Comparison of ENCODE assay signal across 15 cellular contexts in genomic region chr10:4109469-4109868, GRCh38.
DNase-seq lines count a peak whose midpoint lies in the region; ATAC-seq and TF ChIP-seq lines count a peak whose summit lies in the region.
"Had no signal": no experiment of that assay in that cellular context is flagged by ENCODE, and none has a peak within 500 bp of the region (broad histone marks: within the 10 kb centered on the region; RNA-seq: fewer than 3 reads in every experiment).

No MANE protein-coding gene starts in this region.

- H2AFZ ChIP-seq in IMR-90 (replicated peaks; ENCODE audit: low read length, poor library complexity) = no peak overlapping the region

- no peak; the same call in 1 of the 2 replicates for ATAC-seq in IMR-90 (ENCODE audit: low read depth)
- ATAC-seq in CD8-positive, alpha-beta T cell = no peak
- no peak for ATAC-seq in activated CD4-positive, CD25-positive, alpha-beta regulatory T cell treated with anti-CD3 and anti-CD28 coated beads, Interleukin-2, amount 50 U/mL, for 24 hours
- ATAC-seq: A549, Right ventricle myocardium inferior had no signal

- no peak overlapping the region for H4K8ac ChIP-seq in IMR-90 (ENCODE audit: low read depth in 2 of 2, low read length in 2 of 2)

- no peak overlapping the region for H3K56ac ChIP-seq in IMR-90 (ENCODE audit: extremely low read depth, insufficient read depth, low read length)

- no peak overlapping the region for H2AK9ac ChIP-seq in IMR-90 (replicated peaks; ENCODE audit: low read depth, low read length, poor library complexity)

- H3K79me1 ChIP-seq in IMR-90 (ENCODE audit: low read depth in 1 of 2, low read length in 2 of 2) = no peaks in the 10 kb centered on the region

- H3K9me3 ChIP-seq in IMR-90 (ENCODE audit: control insufficient read depth, insufficient read depth, low read length) = peaks cover 4% of the 10 kb centered on the region
- H3K9me3 ChIP-seq in CD8-positive, alpha-beta T cell (ENCODE audit: low read length) = no peaks in the 10 kb centered on the region
- H3K9me3 ChIP-seq: A549, HAP-1 had no signal

- dilution Hi-C loops in IMR-90 (cut with HindIII; ENCODE audit: low sequenced_read_pairs, unreplicated experiment) = no loop called here

- no peak overlapping the region for H2BK120ac ChIP-seq in IMR-90 (ENCODE audit: low read depth, low read length)

- no peak for TF ChIP-seq RAD21 in IMR-90 (IDR thresholded peaks at IDR 0.05; ENCODE audit: low read length)

- no peak overlapping the region for H3K14ac ChIP-seq in IMR-90 (replicated peaks; ENCODE audit: low read depth, low read length)

- intact Hi-C loops in IMR-90 (cut with micrococcal nuclease) = no loop called here
- intact Hi-C loops in CD8-positive, alpha-beta T cell (cut with DNase I, micrococcal nuclease) = no loop called here

- no peak overlapping the region for H4K91ac ChIP-seq in IMR-90 (ENCODE audit: insufficient read depth, low read depth, low read length)

- H2BK15ac ChIP-seq in IMR-90 (ENCODE audit: low read depth, low read length) = no peak overlapping the region

- H3K4me3 ChIP-seq in AG10803 (ENCODE audit: low read length) = no peak overlapping the region
- no peak overlapping the region for H3K4me3 ChIP-seq in IMR-90 (ENCODE audit: insufficient read depth, low read depth, low read length)
- H3K4me3 ChIP-seq in fibroblast of the aortic adventitia (ENCODE audit: low read depth, low read length) = no peak overlapping the region
- no peak overlapping the region for H3K4me3 ChIP-seq in CD8-positive, alpha-beta T cell (ENCODE audit: low read depth, low read length)
- H3K4me3 ChIP-seq: A549; BLaER1 treated with 17β-estradiol and CSF1 and Interleukin-3, amounts not matched to agents 10 nM and 100 nM; HAP-1 had no signal

- no peak overlapping the region for H2BK20ac ChIP-seq in IMR-90 (ENCODE audit: low read depth, low read length)

- peak overlapping the region; percentile 31; the same call in 1 of the 2 replicates for H3K4me2 ChIP-seq in IMR-90 (ENCODE audit: low read depth, low read length)
- H3K4me2 ChIP-seq: A549 had no signal

- H3K9ac ChIP-seq in IMR-90 (ENCODE audit: low read depth, low read length) = no peak overlapping the region
- H3K9ac ChIP-seq: BLaER1 treated with 17β-estradiol and CSF1 and Interleukin-3, amounts not matched to agents 10 nM and 100 nM had no signal

- no peaks in the 10 kb centered on the region for H3K36me3 ChIP-seq in IMR-90 (ENCODE audit: control insufficient read depth, insufficient read depth, low read length)
- H3K36me3 ChIP-seq in CD8-positive, alpha-beta T cell (ENCODE audit: insufficient read depth, low read length) = no peaks in the 10 kb centered on the region
- H3K36me3 ChIP-seq: BLaER1 treated with 17β-estradiol and CSF1 and Interleukin-3, amounts not matched to agents 10 nM and 100 nM; HAP-1 had no signal

- no TSS peak for BruUV-seq in IMR-90 (replicated peaks; lab: Mats Ljungman, UMichigan)

- in situ Hi-C loops in IMR-90 (cut with MboI; ENCODE audit: low sequenced_read_pairs) = no loop called here

- CTCF ChIA-PET in IMR-90 (lab: Yijun Ruan, JAX) = no interaction called here
- CTCF ChIA-PET in CD8-positive, alpha-beta T cell (lab: Charles Lee) = no interaction called here

- H3K4ac ChIP-seq in IMR-90 (ENCODE audit: low read depth, low read length) = no peak overlapping the region

- H3K27ac Mint-ChIP-seq in CD8-positive, alpha-beta T cell = no peak overlapping the region
- H3K27ac Mint-ChIP-seq: CD8-positive, alpha-beta memory T cell; IgD-negative memory B cell had no signal

- no peak for TF ChIP-seq POLR2A in IMR-90 (IDR thresholded peaks at IDR 0.05; ENCODE audit: low read depth, low read length)

- TF ChIP-seq CTCF in AG10803 (conservative IDR thresholded peaks at IDR 0.05; ENCODE audit: low read length) = no peak
- no peak for TF ChIP-seq CTCF in IMR-90 (conservative IDR thresholded peaks at IDR 0.05; ENCODE audit: low read depth, low read length)
- TF ChIP-seq CTCF in fibroblast of the aortic adventitia (IDR thresholded peaks at IDR 0.05; ENCODE audit: insufficient read depth, low read length) = no peak
- no peak for TF ChIP-seq CTCF in CD8-positive, alpha-beta T cell (IDR thresholded peaks at IDR 0.05)

- no peaks in the 10 kb centered on the region for H3K4me1 Mint-ChIP-seq in CD8-positive, alpha-beta T cell (ENCODE audit: low read depth)

- H3K9me3 Mint-ChIP-seq in CD8-positive, alpha-beta T cell = no peaks in the 10 kb centered on the region
- H3K9me3 Mint-ChIP-seq: CD8-positive, alpha-beta memory T cell; IgD-negative memory B cell had no signal

- POLR2A ChIA-PET in IMR-90 (lab: Charles Lee; ENCODE audit: unreplicated experiment) = no interaction called here
- POLR2A ChIA-PET in CD8-positive, alpha-beta T cell (lab: Charles Lee) = interaction anchor here (0.9 kb wide), 1 partner anchor 272 kb away, joined by 3 read pairs; no protein-coding TSS in a partner anchor

- H3K4me3 Mint-ChIP-seq in CD8-positive, alpha-beta T cell = no peak overlapping the region
- H3K4me3 Mint-ChIP-seq: CD8-positive, alpha-beta memory T cell had no signal

- peaks cover 3% of the 10 kb centered on the region for H3K4me1 ChIP-seq in IMR-90 (ENCODE audit: control insufficient read depth, insufficient read depth, low read length)
- no peaks in the 10 kb centered on the region for H3K4me1 ChIP-seq in CD8-positive, alpha-beta T cell (ENCODE audit: insufficient read depth, low read length)
- H3K4me1 ChIP-seq: A549, HAP-1 had no signal

- H2AK5ac ChIP-seq in IMR-90 (ENCODE audit: low read depth, low read length) = no peak overlapping the region

- WGBS in IMR-90 (ENCODE audit: extremely low coverage in 2 of 2, insufficient read length in 1 of 2), 2 experiments = no CpG with 5 or more reads among the region's 3 CpGs

- no peaks in the 10 kb centered on the region for H3K27me3 ChIP-seq in IMR-90 (ENCODE audit: control insufficient read depth, insufficient read depth, low read length)
- no peaks in the 10 kb centered on the region for H3K27me3 ChIP-seq in CD8-positive, alpha-beta T cell (ENCODE audit: insufficient read depth, low read length)
- H3K27me3 ChIP-seq: BLaER1 treated with 17β-estradiol and CSF1 and Interleukin-3, amounts not matched to agents 10 nM and 100 nM had no signal

- no peaks in the 10 kb centered on the region for H3K36me3 Mint-ChIP-seq in CD8-positive, alpha-beta T cell

- no peaks in the 10 kb centered on the region for H3K9me1 ChIP-seq in IMR-90 (ENCODE audit: insufficient read depth, low read length)

- H2BK5ac ChIP-seq in IMR-90 (ENCODE audit: low read depth, low read length, poor library complexity, severe bottlenecking) = no peak overlapping the region

- H4K20me1 ChIP-seq in IMR-90 (ENCODE audit: insufficient read depth, low read length) = no peaks in the 10 kb centered on the region
- H4K20me1 ChIP-seq: BLaER1 treated with 17β-estradiol and CSF1 and Interleukin-3, amounts not matched to agents 10 nM and 100 nM had no signal

- no peak overlapping the region for H3K27ac ChIP-seq in IMR-90 (ENCODE audit: insufficient read depth, low read length)
- H3K27ac ChIP-seq in CD8-positive, alpha-beta T cell (ENCODE audit: low read depth, low read length) = no peak overlapping the region
- H3K27ac ChIP-seq: A549 had no signal

- no peak overlapping the region for H4K5ac ChIP-seq in IMR-90 (ENCODE audit: low read depth, low read length)

- DNase-seq in AG10803 (ENCODE audit: low read depth) = peak; percentile 13
- peak; percentile 66 for DNase-seq in IMR-90
- DNase-seq in dermis blood vessel endothelial cell = peak; percentile 22
- DNase-seq in fibroblast of the aortic adventitia (ENCODE audit: low read depth) = peak; percentile 52
- DNase-seq in NCI-H1436 treated with DMSO at 0.1 percent for 48 hours (lab: John Stamatoyannopoulos, UW) = no peak
- no peak for DNase-seq in CD8-positive, alpha-beta T cell
- no peak for DNase-seq in 8988T
- DNase-seq: CD8-positive, alpha-beta memory T cell; NCI-H1092 had no signal

- no peak overlapping the region for H3K18ac ChIP-seq in IMR-90 (ENCODE audit: low read depth, low read length)

- H3K27me3 Mint-ChIP-seq in CD8-positive, alpha-beta T cell (ENCODE audit: low read depth) = peaks cover 4% of the 10 kb centered on the region
- H3K27me3 Mint-ChIP-seq: CD8-positive, alpha-beta memory T cell; IgD-negative memory B cell had no signal

- H3K23ac ChIP-seq in IMR-90 (ENCODE audit: low read depth, low read length) = no peak overlapping the region

TF ChIP-seq in IMR-90, 13 proteins besides CTCF, POLR2A, EP300 and RAD21:
- TF ChIP-seq MXI1 (IDR thresholded peaks at IDR 0.05; ENCODE audit: borderline replicate concordance, low read depth, low read length) (no peak), SMC3 (IDR thresholded peaks at IDR 0.05; ENCODE audit: low read depth, low read length) (no peak), BHLHE40 (IDR thresholded peaks at IDR 0.05; ENCODE audit: low read depth, low read length) (no peak)

Comparison
In these comparisons a context has a peak if more than half of its experiments do, and no peak if none do; other contexts are left out.
1. DNase-seq: peak in AG10803 (single experiment), IMR-90 (single experiment), dermis blood vessel endothelial cell (single experiment) and fibroblast of the aortic adventitia (single experiment); none in NCI-H1436 treated with DMSO at 0.1 percent for 48 hours (single experiment), CD8-positive, alpha-beta T cell (0 of 7) and 8988T (single experiment).